In genomic region chr6:16841241-16841640, GRCh38 we compare ENCODE assay signal across 16 cellular contexts.
"Had no signal": no experiment of that assay in that cellular context is flagged by ENCODE, and none has a peak within 500 bp of the region (broad histone marks: within the 10 kb centered on the region; RNA-seq: fewer than 3 reads in every experiment).

No MANE protein-coding gene starts in this region.

- H3K4me3 ChIP-seq: left lung, tibial artery had no signal

- H3K9me3 ChIP-seq: left lung, tibial artery had no signal

- H3K27ac ChIP-seq: left lung, tibial artery had no signal

- H3K36me3 ChIP-seq: left lung, tibial artery had no signal

- FAIRE-seq: urothelium cell line had no signal

- DNase-seq: activated CD4-positive, alpha-beta T cell treated with anti-CD3 and anti-CD28 coated beads, Interleukin-2, amount 10 ng/mL, durations not matched to agents 24 days and 14 days; activated CD8-positive, alpha-beta T cell treated with anti-CD3 and anti-CD28 coated beads for 36 hours; activated naive CD4-positive, alpha-beta T cell; activated T-cell treated with anti-CD3 and anti-CD28 coated beads, Interleukin-2, amount 50 U/mL, for 1 hour; cortex of kidney; effector CD8-positive, alpha-beta T cell; glutamatergic neuron; islet precursor cell; left lung; naive B cell; stimulated activated CD4-positive, alpha-beta T cell treated with anti-CD3 and anti-CD28 coated beads, Interleukin-2, amount 100 ng/mL, for 24 hours; stimulated activated naive CD4-positive, alpha-beta T cell treated with Interleukin-2 at 50 U/mL for 16 hours; substantia nigra; tibial artery had no signal

- ATAC-seq: activated CD8-positive, alpha-beta T cell treated with anti-CD3 and anti-CD28 coated beads for 36 hours; activated T-helper 17 cell treated with anti-CD3 and anti-CD28 coated beads, Interleukin-2, amount 50 U/mL, for 72 hours; left lung had no signal

- H3K27me3 ChIP-seq: left lung, tibial artery had no signal
